In genomic region chr5:111853748-111854147, GRCh38 we compare ENCODE assay signal across 10 cellular contexts.
DNase-seq lines count a peak whose midpoint lies in the region; ATAC-seq and TF ChIP-seq lines count a peak whose summit lies in the region.
"Had no signal": no experiment of that assay in that cellular context is flagged by ENCODE, and none has a peak within 500 bp of the region (broad histone marks: within the 10 kb centered on the region; RNA-seq: fewer than 3 reads in every experiment).

No MANE protein-coding gene starts in this region.

- H3K27me3 ChIP-seq in CD8-positive, alpha-beta memory T cell (ENCODE audit: insufficient read depth, low read length, poor library complexity, severe bottlenecking) = no peaks in the 10 kb centered on the region
- no peaks in the 10 kb centered on the region for H3K27me3 ChIP-seq in H9 (ENCODE audit: insufficient read depth, low read length)
- H3K27me3 ChIP-seq: tibial nerve had no signal

- H3K18ac ChIP-seq in H9 (ENCODE audit: insufficient read length, low read depth, low read length) = no peak overlapping the region

- intact Hi-C loops in activated naive CD4-positive, alpha-beta T cell treated with anti-CD3 and anti-CD28 coated beads for 36 hours (cut with micrococcal nuclease) = loop anchor here (10.0 kb wide), 1 partner anchor 291 kb away; no protein-coding TSS in a partner anchor

- no peak overlapping the region for H3K23ac ChIP-seq in H9 (ENCODE audit: insufficient read length, low read depth, low read length)

- H3K4me2 ChIP-seq in H9 (ENCODE audit: insufficient read depth, insufficient read length, low read length) = no peak overlapping the region

- H2BK12ac ChIP-seq in H9 (ENCODE audit: insufficient read length, low read depth, low read length) = no peak overlapping the region

- H3K4me1 ChIP-seq in CD8-positive, alpha-beta memory T cell (ENCODE audit: insufficient read depth, low read length) = no peaks in the 10 kb centered on the region
- H3K4me1 ChIP-seq in H9 (ENCODE audit: insufficient read depth, low read length) = no peaks in the 10 kb centered on the region; the same call in 1 of the 2 replicates

- TF ChIP-seq CTCF in H9 (conservative IDR thresholded peaks at IDR 0.05) = no peak

- H3K27ac Mint-ChIP-seq in CD8-positive, alpha-beta memory T cell = no peak overlapping the region
- peak overlapping the region in 1 of 10 donors; percentile 28 for H3K27ac Mint-ChIP-seq in naive thymus-derived CD8-positive, alpha-beta T cell
- H3K27ac Mint-ChIP-seq in H9 = peak overlapping the region in 1 of 3 experiments; percentile 49; a peak in 1 of 7 replicates
- no peak overlapping the region for H3K27ac Mint-ChIP-seq in activated naive CD4-positive, alpha-beta T cell treated with anti-CD3 and anti-CD28 coated beads for 36 hours

- WGBS in H9 (ENCODE audit: extremely low coverage, insufficient read length, low lambda C conversion rate) = no CpG with 5 or more reads among the region's 3 CpGs

- no peaks in the 10 kb centered on the region for H3K4me1 Mint-ChIP-seq in CD8-positive, alpha-beta memory T cell
- H3K4me1 Mint-ChIP-seq in naive thymus-derived CD8-positive, alpha-beta T cell = peaks cover 0 to 7% (median 2%) of the 10 kb centered on the region in 4 donors
- H3K4me1 Mint-ChIP-seq in H9 = peaks cover 13 to 18% of the 10 kb centered on the region in 2 experiments
- H3K4me1 Mint-ChIP-seq in activated naive CD4-positive, alpha-beta T cell treated with anti-CD3 and anti-CD28 coated beads for 36 hours (ENCODE audit: low read depth) = peaks cover 1% of the 10 kb centered on the region

- H4K20me1 ChIP-seq in H9 (ENCODE audit: control insufficient read depth, insufficient read depth, insufficient read length) = no peaks in the 10 kb centered on the region

- H3K36me3 Mint-ChIP-seq in CD8-positive, alpha-beta memory T cell = no peaks in the 10 kb centered on the region
- no peaks in the 10 kb centered on the region for H3K36me3 Mint-ChIP-seq in naive thymus-derived CD8-positive, alpha-beta T cell
- no peaks in the 10 kb centered on the region for H3K36me3 Mint-ChIP-seq in H9 (ENCODE audit: insufficient read depth in 1 of 3, low read depth in 3 of 3)
- H3K36me3 Mint-ChIP-seq in activated naive CD4-positive, alpha-beta T cell treated with anti-CD3 and anti-CD28 coated beads for 36 hours (ENCODE audit: low read depth) = no peaks in the 10 kb centered on the region

- H2BK15ac ChIP-seq in H9 (ENCODE audit: low read depth, low read length) = no peak overlapping the region

- H3K56ac ChIP-seq in H9 (ENCODE audit: insufficient read length, low read depth, low read length) = no peak overlapping the region

- no peaks in the 10 kb centered on the region for H3K36me3 ChIP-seq in CD8-positive, alpha-beta memory T cell (ENCODE audit: insufficient read depth, low read length)
- H3K36me3 ChIP-seq: tibial nerve had no signal

- H3K9me3 ChIP-seq in CD8-positive, alpha-beta memory T cell (ENCODE audit: low read length) = no peaks in the 10 kb centered on the region
- H3K9me3 ChIP-seq in H9 (ENCODE audit: control insufficient read depth, low read depth, low read length) = no peaks in the 10 kb centered on the region
- H3K9me3 ChIP-seq: tibial nerve had no signal

- no peak overlapping the region for H4K5ac ChIP-seq in H9 (ENCODE audit: insufficient read length, low read depth, low read length)

- H3K27me3 Mint-ChIP-seq in CD8-positive, alpha-beta memory T cell = peaks cover 0 to 11% of the 10 kb centered on the region in 2 donors
- peaks cover 0 to 13% (median 2%) of the 10 kb centered on the region in 5 donors for H3K27me3 Mint-ChIP-seq in naive thymus-derived CD8-positive, alpha-beta T cell
- no peaks in the 10 kb centered on the region; the same call in 1 of the 2 replicates for H3K27me3 Mint-ChIP-seq in H9 (ENCODE audit: low read depth)
- peaks cover 8% of the 10 kb centered on the region for H3K27me3 Mint-ChIP-seq in activated naive CD4-positive, alpha-beta T cell treated with anti-CD3 and anti-CD28 coated beads for 36 hours (ENCODE audit: low read depth)

- DNase-seq in AG08396 (ENCODE audit: low spot score) (peak; percentile 7), NCI-H2227 treated with DMSO at 0.1 percent for 48 hours (lab: John Stamatoyannopoulos, UW) (peak; percentile 4), H9 (no peak)
- no peak for DNase-seq in CD8-positive, alpha-beta memory T cell
- no peak for DNase-seq in naive thymus-derived CD8-positive, alpha-beta T cell
- DNase-seq in activated naive CD4-positive, alpha-beta T cell treated with anti-CD3 and anti-CD28 coated beads for 36 hours = no peak
- DNase-seq: GOT3 had no signal

- H3K4ac ChIP-seq in H9 (ENCODE audit: low read depth, low read length) = no peak overlapping the region

- H2BK5ac ChIP-seq in H9 (ENCODE audit: insufficient read length, low read length) = no peak overlapping the region

- peak; percentile 56 for ATAC-seq in GM18873 (IDR thresholded peaks at IDR 0.05; ENCODE audit: low FRiP score, unreplicated experiment)
- ATAC-seq in HG02798 (IDR thresholded peaks at IDR 0.05; ENCODE audit: poor library complexity, unreplicated experiment) = peak; percentile 61
- no peak for ATAC-seq in naive thymus-derived CD8-positive, alpha-beta T cell

- no peaks in the 10 kb centered on the region for H3K79me2 ChIP-seq in H9 (ENCODE audit: insufficient read depth, low read length)

- no peak overlapping the region for H3K14ac ChIP-seq in H9 (ENCODE audit: insufficient read depth, low read length)

- POLR2A ChIA-PET in CD8-positive, alpha-beta memory T cell (lab: Charles Lee) = no interaction called here
- POLR2A ChIA-PET in naive thymus-derived CD8-positive, alpha-beta T cell (lab: Charles Lee) = no interaction called here

- no peak overlapping the region for H4K91ac ChIP-seq in H9 (ENCODE audit: insufficient read length, low read depth, low read length)

- no peaks in the 10 kb centered on the region for H3K23me2 ChIP-seq in H9 (ENCODE audit: insufficient read length, low read depth, low read length, poor library complexity, severe bottlenecking)

- H3K9me3 Mint-ChIP-seq in CD8-positive, alpha-beta memory T cell = peaks cover 0 to 5% (median 1%) of the 10 kb centered on the region in 5 donors
- H3K9me3 Mint-ChIP-seq in naive thymus-derived CD8-positive, alpha-beta T cell = no peaks in the 10 kb centered on the region
- H3K9me3 Mint-ChIP-seq in H9 = no peaks in the 10 kb centered on the region
- H3K9me3 Mint-ChIP-seq in activated naive CD4-positive, alpha-beta T cell treated with anti-CD3 and anti-CD28 coated beads for 36 hours = no peaks in the 10 kb centered on the region

- H2BK20ac ChIP-seq in H9 (ENCODE audit: low read depth, low read length, poor library complexity, severe bottlenecking) = no peak overlapping the region

- CTCF ChIA-PET in CD8-positive, alpha-beta memory T cell (lab: Charles Lee) = no interaction called here
- CTCF ChIA-PET in activated naive CD4-positive, alpha-beta T cell treated with anti-CD3 and anti-CD28 coated beads for 36 hours (lab: Charles Lee) = no interaction called here

- H3K79me1 ChIP-seq in H9 (ENCODE audit: insufficient read depth, low read depth, low read length, poor library complexity, severe bottlenecking) = no peaks in the 10 kb centered on the region

- H3T11ph ChIP-seq in H9 (ENCODE audit: low read length) = no peak overlapping the region

- no peak overlapping the region for H2AFZ ChIP-seq in H9 (ENCODE audit: low read length)

- no peak overlapping the region for H2AK5ac ChIP-seq in H9 (ENCODE audit: insufficient read length, low read length)

- no peak overlapping the region for H2BK120ac ChIP-seq in H9 (ENCODE audit: low read depth, low read length, poor library complexity, severe bottlenecking)

- no peak overlapping the region for H3K9ac ChIP-seq in H9 (ENCODE audit: extremely low read depth, insufficient read length, low read length)

- no peak overlapping the region for H4K8ac ChIP-seq in H9 (replicated peaks; ENCODE audit: insufficient read length, low read depth, low read length)

- no peak overlapping the region for H3K27ac ChIP-seq in CD8-positive, alpha-beta memory T cell (ENCODE audit: low read depth, low read length)
- H3K27ac ChIP-seq in H9 (ENCODE audit: insufficient read length, low read depth, low read length) = no peak overlapping the region
- H3K27ac ChIP-seq: tibial nerve had no signal

- H3K4me3 ChIP-seq in CD8-positive, alpha-beta memory T cell (ENCODE audit: low read length) = no peak overlapping the region
- H3K4me3 ChIP-seq: tibial nerve had no signal

- H3K4me3 Mint-ChIP-seq in CD8-positive, alpha-beta memory T cell = no peak overlapping the region
- H3K4me3 Mint-ChIP-seq in naive thymus-derived CD8-positive, alpha-beta T cell = no peak overlapping the region
- H3K4me3 Mint-ChIP-seq in H9 = no peak overlapping the region
- H3K4me3 Mint-ChIP-seq in activated naive CD4-positive, alpha-beta T cell treated with anti-CD3 and anti-CD28 coated beads for 36 hours = no peak overlapping the region

Comparison
In these comparisons a context has a peak if more than half of its experiments do, and no peak if none do; other contexts are left out.
1. DNase-seq: peak in AG08396 (single experiment) and NCI-H2227 treated with DMSO at 0.1 percent for 48 hours (single experiment); none in CD8-positive, alpha-beta memory T cell (0 of 5), naive thymus-derived CD8-positive, alpha-beta T cell (0 of 10), H9 (single experiment) and activated naive CD4-positive, alpha-beta T cell treated with anti-CD3 and anti-CD28 coated beads for 36 hours (single experiment).
2. ATAC-seq: peak in GM18873 (single experiment) and HG02798 (single experiment); none in naive thymus-derived CD8-positive, alpha-beta T cell (0 of 2).